Comparison of ENCODE assay signal across 13 cellular contexts in the genomic region with DNA sequence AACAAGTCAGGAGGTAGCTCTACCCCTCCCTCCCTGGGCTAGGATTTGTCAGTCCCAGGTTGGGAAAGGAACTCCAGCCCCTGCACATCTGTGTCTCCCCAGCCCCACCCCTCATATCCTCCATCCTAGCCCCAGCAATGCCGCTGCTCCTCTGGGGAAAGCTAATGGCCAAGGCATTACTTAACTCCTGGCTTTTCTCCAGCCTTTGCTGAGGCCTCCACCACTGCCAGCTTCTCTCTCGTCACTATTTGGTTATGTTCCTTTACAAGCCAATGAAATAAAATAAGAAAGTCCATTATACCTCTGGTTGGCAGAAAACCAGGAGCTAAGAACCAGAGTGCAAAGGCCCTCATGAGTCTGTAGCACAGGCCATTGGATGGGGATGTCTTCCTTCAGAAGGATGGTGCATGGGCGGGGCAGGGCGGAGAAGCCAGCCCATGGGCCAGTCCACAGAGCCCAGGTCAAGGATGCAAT.
A peak's percentile ranks its signal among the peaks of the same experiment; 100 is the strongest.
DNase-seq lines count a peak whose midpoint lies in the region; ATAC-seq, FAIRE-seq and TF ChIP-seq lines count a peak whose summit lies in the region.
"Had no signal": no experiment of that assay in that cellular context is flagged by ENCODE, and none has a peak within 500 bp of the region (broad histone marks: within the 10 kb centered on the region; RNA-seq: fewer than 3 reads in every experiment).

No MANE protein-coding gene starts in this region.

- H3K36me3 Mint-ChIP-seq in activated CD4-positive, alpha-beta T cell treated with anti-CD3 and anti-CD28 coated beads, Interleukin-2, amount 10 ng/mL, durations not matched to agents 24 days and 14 days (ENCODE audit: low read depth): no peaks in the 10 kb centered on the region
- H3K36me3 Mint-ChIP-seq: activated naive CD4-positive, alpha-beta T cell treated with anti-CD3 and anti-CD28 coated beads, Interleukin-2, amount 50 U/mL, for 72 hours had no signal

- no peaks in the 10 kb centered on the region for H3K27me3 Mint-ChIP-seq in activated CD4-positive, alpha-beta T cell treated with anti-CD3 and anti-CD28 coated beads, Interleukin-2, amount 10 ng/mL, durations not matched to agents 24 days and 14 days

- H3K36me3 ChIP-seq in colonic mucosa: no peaks in the 10 kb centered on the region

- no peak overlapping the region for H3K27ac Mint-ChIP-seq in activated CD4-positive, alpha-beta T cell treated with anti-CD3 and anti-CD28 coated beads, Interleukin-2, amount 10 ng/mL, durations not matched to agents 24 days and 14 days
- H3K27ac Mint-ChIP-seq: activated CD8-positive, alpha-beta T cell treated with anti-CD3 and anti-CD28 coated beads, Interleukin-2, amount 10 ng/mL, durations not matched to agents 7 days and 5 days; T-helper 1 cell treated with Interleukin-12 subunit alpha and Interleukin-12 subunit beta and Interleukin-4 antibody, amounts not matched to agents 30 μg/mL and 1 μg/mL, for 36 hours had no signal

- no peaks in the 10 kb centered on the region for H3K27me3 ChIP-seq in colonic mucosa

- DNase-seq in Ammon's horn (ENCODE audit: low spot score) (peak; percentile 69), NCI-H1105 (lab: John Stamatoyannopoulos, UW) (peak; percentile 44), colonic mucosa (peak; percentile 31), medulla oblongata (ENCODE audit: extremely low spot score) (peak; percentile 90), KBM-7 (no peak), frontal cortex (ENCODE audit: low spot score in 2 of 2) (no peak)
- DNase-seq in activated CD4-positive, alpha-beta T cell treated with anti-CD3 and anti-CD28 coated beads, Interleukin-2, amount 10 ng/mL, durations not matched to agents 24 days and 14 days: no peak
- DNase-seq: activated CD8-positive, alpha-beta T cell treated with anti-CD3 and anti-CD28 coated beads, Interleukin-2, amount 10 ng/mL, durations not matched to agents 7 days and 5 days; NCI-H1694 treated with DMSO at 0.1 percent for 48 hours had no signal

- H3K4me1 Mint-ChIP-seq in activated CD4-positive, alpha-beta T cell treated with anti-CD3 and anti-CD28 coated beads, Interleukin-2, amount 10 ng/mL, durations not matched to agents 24 days and 14 days: peaks cover 2% of the 10 kb centered on the region

- in situ Hi-C loops in KBM-7 (cut with MboI; ENCODE audit: low pct_unique_long_range_greater_than_20kb, low sequenced_read_pairs): no loop called here

- no peaks in the 10 kb centered on the region for H3K9me3 ChIP-seq in colonic mucosa

- no peak overlapping the region for H3K4me3 ChIP-seq in colonic mucosa

- no peak overlapping the region for H3K27ac ChIP-seq in colonic mucosa

- no peak for TF ChIP-seq CTCF in colonic mucosa (IDR thresholded peaks at IDR 0.05)

- no peaks in the 10 kb centered on the region for H3K9me3 Mint-ChIP-seq in activated CD4-positive, alpha-beta T cell treated with anti-CD3 and anti-CD28 coated beads, Interleukin-2, amount 10 ng/mL, durations not matched to agents 24 days and 14 days
- H3K9me3 Mint-ChIP-seq: activated naive CD4-positive, alpha-beta T cell treated with anti-CD3 and anti-CD28 coated beads, Interleukin-2, amount 50 U/mL, for 72 hours; nephron; T-helper 1 cell treated with Interleukin-12 subunit alpha and Interleukin-12 subunit beta and Interleukin-4 antibody, amounts not matched to agents 30 μg/mL and 1 μg/mL, for 36 hours had no signal

- intact Hi-C loops in colonic mucosa (cut with DNase I): no loop called here
- intact Hi-C loops in activated CD4-positive, alpha-beta T cell treated with anti-CD3 and anti-CD28 coated beads, Interleukin-2, amount 10 ng/mL, durations not matched to agents 24 days and 14 days (cut with micrococcal nuclease): no loop called here

- no peak for FAIRE-seq in frontal cortex (lab: Jason Lieb, UNC)

- ATAC-seq in HG02973 (IDR thresholded peaks at IDR 0.05; ENCODE audit: unreplicated experiment): no peak
- ATAC-seq: activated CD8-positive, alpha-beta T cell treated with anti-CD3 and anti-CD28 coated beads, Interleukin-2, amount 10 ng/mL, durations not matched to agents 7 days and 5 days; activated naive CD4-positive, alpha-beta T cell treated with anti-CD3 and anti-CD28 coated beads, Interleukin-2, amount 50 U/mL, for 72 hours had no signal

- H3K4me3 Mint-ChIP-seq in activated CD4-positive, alpha-beta T cell treated with anti-CD3 and anti-CD28 coated beads, Interleukin-2, amount 10 ng/mL, durations not matched to agents 24 days and 14 days: no peak overlapping the region
- H3K4me3 Mint-ChIP-seq: activated CD8-positive, alpha-beta T cell treated with anti-CD3 and anti-CD28 coated beads, Interleukin-2, amount 10 ng/mL, durations not matched to agents 7 days and 5 days; nephron; T-helper 1 cell treated with Interleukin-12 subunit alpha and Interleukin-12 subunit beta and Interleukin-4 antibody, amounts not matched to agents 30 μg/mL and 1 μg/mL, for 36 hours had no signal

- H3K9ac ChIP-seq in colonic mucosa (ENCODE audit: low read depth in 2 of 2, low read length in 2 of 2): no peak overlapping the region

- no peaks in the 10 kb centered on the region for H3K4me1 ChIP-seq in colonic mucosa

Comparison
In these comparisons a context has a peak if more than half of its experiments do, and no peak if none do; other contexts are left out.
1. DNase-seq: peak in Ammon's horn (single experiment), NCI-H1105 (single experiment), colonic mucosa (single experiment) and medulla oblongata (single experiment); none in activated CD4-positive, alpha-beta T cell treated with anti-CD3 and anti-CD28 coated beads, Interleukin-2, amount 10 ng/mL, durations not matched to agents 24 days and 14 days (single experiment), KBM-7 (single experiment) and frontal cortex (0 of 2).